ENCODE assay signal across 24 cellular contexts in genomic region chr19:10003271-10003670, GRCh38. TPM values are rescaled to one million over a fixed set of nuclear protein-coding genes. Genes with fewer than 3 reads are reported as not detected.
DNase-seq lines count a peak whose midpoint lies in the region; ATAC-seq and TF ChIP-seq lines count a peak whose summit lies in the region.
"Had no signal": no experiment of that assay in that cellular context is flagged by ENCODE, and none has a peak within 500 bp of the region (broad histone marks: within the 10 kb centered on the region; RNA-seq: fewer than 3 reads in every experiment).

No MANE protein-coding gene starts in this region.

- H3K4me1 Mint-ChIP-seq in Calu3 (ENCODE audit: low read depth, unreplicated experiment) = peaks cover 3% of the 10 kb centered on the region
- peaks cover 49% of the 10 kb centered on the region for H3K4me1 Mint-ChIP-seq in activated T-helper 17 cell treated with anti-CD3 and anti-CD28 coated beads, Interleukin-2, amount 50 U/mL, for 72 hours

- H3K4me1 ChIP-seq in HEK293 (ENCODE audit: control insufficient read depth, insufficient read depth, low read length) = no peaks in the 10 kb centered on the region
- no peaks in the 10 kb centered on the region for H3K4me1 ChIP-seq in gastrocnemius medialis
- H3K4me1 ChIP-seq: Caco-2 had no signal

- H3K27ac ChIP-seq in HEK293 (ENCODE audit: extremely low read depth, low read depth, low read length) = no peak overlapping the region
- peak overlapping the region in 3 of 4 donors; percentile 27 to 60 (median 30) for H3K27ac ChIP-seq in gastrocnemius medialis
- H3K27ac ChIP-seq: HL-60, KMS-11, SJSA1 had no signal

- no peak for TF ChIP-seq POLR2A in gastrocnemius medialis (IDR thresholded peaks at IDR 0.05)

- H3K9me3 ChIP-seq in HEK293 (ENCODE audit: control insufficient read depth, insufficient read depth, low read depth, low read length) = no peaks in the 10 kb centered on the region
- no peaks in the 10 kb centered on the region for H3K9me3 ChIP-seq in gastrocnemius medialis
- H3K9me3 ChIP-seq: Caco-2, SJSA1 had no signal

- H3K9me3 Mint-ChIP-seq in Calu3 (ENCODE audit: low read depth, unreplicated experiment) = no peaks in the 10 kb centered on the region
- no peaks in the 10 kb centered on the region for H3K9me3 Mint-ChIP-seq in activated T-helper 17 cell treated with anti-CD3 and anti-CD28 coated beads, Interleukin-2, amount 50 U/mL, for 72 hours
- H3K9me3 Mint-ChIP-seq: CD4-positive, alpha-beta T cell had no signal

- no peak overlapping the region for H3K4me3 ChIP-seq in HEK293 (ENCODE audit: low read depth, low read length)
- H3K4me3 ChIP-seq in gastrocnemius medialis = no peak overlapping the region
- H3K4me3 ChIP-seq: SJSA1 had no signal

- H3K27ac Mint-ChIP-seq in Calu3 (ENCODE audit: unreplicated experiment) = peak overlapping the region; percentile 49
- H3K27ac Mint-ChIP-seq in activated T-helper 17 cell treated with anti-CD3 and anti-CD28 coated beads, Interleukin-2, amount 50 U/mL, for 72 hours = no peak overlapping the region
- H3K27ac Mint-ChIP-seq: CD4-positive, alpha-beta T cell had no signal

- H3K36me3 ChIP-seq in HEK293 (ENCODE audit: control insufficient read depth in 2 of 2, insufficient read depth in 1 of 2, low read length in 2 of 2) (no peaks in the 10 kb centered on the region), gastrocnemius medialis (no peaks in the 10 kb centered on the region)
- H3K36me3 ChIP-seq: SJSA1 had no signal

- in situ Hi-C loops in gastrocnemius medialis (cut with MboI; ENCODE audit: low sequenced_read_pairs in 4 of 4) = loop anchor here in 1 of 4 donors (10.0 kb wide), 1 partner anchor 58 kb away; no protein-coding TSS in a partner anchor

- no TSS peak for BruUV-seq in Calu3 (replicated peaks; lab: Mats Ljungman, UMichigan)

- CTCF ChIA-PET in Calu3 (lab: Charles Lee) (no interaction called here), HEK293 (lab: Yijun Ruan, JAX) (interaction anchor here (1.1 kb wide), 1 partner anchor 24 kb away, joined by 8 read pairs; no protein-coding TSS in a partner anchor)

- H3K4me3 Mint-ChIP-seq in Calu3 (ENCODE audit: low read depth, unreplicated experiment) = no peak overlapping the region
- H3K4me3 Mint-ChIP-seq in activated T-helper 17 cell treated with anti-CD3 and anti-CD28 coated beads, Interleukin-2, amount 50 U/mL, for 72 hours = peak overlapping the region; percentile 76
- H3K4me3 Mint-ChIP-seq: CD4-positive, alpha-beta T cell had no signal

- POLR2A ChIA-PET in HEK293 (lab: Yijun Ruan, JAX) = no interaction called here

- intact Hi-C loops in Calu3 (cut with micrococcal nuclease; ENCODE audit: unreplicated experiment) = no loop called here
- intact Hi-C loops in gastrocnemius medialis (cut with DNase I; ENCODE audit: low total_unique reads) = no loop called here

- DNase-seq in Calu3 (no peak), gastrocnemius medialis (no peak), T-helper 9 cell (no peak), NCI-H1048 (lab: John Stamatoyannopoulos, UW) (no peak)
- DNase-seq: Caco-2; CD4-positive, alpha-beta T cell; NCI-H1105 treated with DMSO at 0.1 percent for 48 hours; NCI-H2029 treated with DMSO at 0.1 percent for 48 hours; NCI-H2171; NCI-H345; NCI-H524 treated with DMSO at 0.1 percent for 48 hours; NCI-H82; OCI-M1; SW 1271 had no signal

- no peak for ATAC-seq in activated T-helper 17 cell treated with anti-CD3 and anti-CD28 coated beads, Interleukin-2, amount 50 U/mL, for 72 hours (replicated peaks)
- ATAC-seq in gastrocnemius medialis = no peak
- ATAC-seq in HG03280 (IDR thresholded peaks at IDR 0.05; ENCODE audit: unreplicated experiment) = no peak
- ATAC-seq: Right ventricle myocardium inferior had no signal

- peaks cover 5% of the 10 kb centered on the region for H3K36me3 Mint-ChIP-seq in Calu3 (ENCODE audit: insufficient read depth, unreplicated experiment)
- H3K36me3 Mint-ChIP-seq in activated T-helper 17 cell treated with anti-CD3 and anti-CD28 coated beads, Interleukin-2, amount 50 U/mL, for 72 hours (ENCODE audit: low read depth) = peaks cover 72% of the 10 kb centered on the region

- peaks cover 61% of the 10 kb centered on the region for H3K27me3 Mint-ChIP-seq in Calu3 (ENCODE audit: unreplicated experiment)
- no peaks in the 10 kb centered on the region for H3K27me3 Mint-ChIP-seq in activated T-helper 17 cell treated with anti-CD3 and anti-CD28 coated beads, Interleukin-2, amount 50 U/mL, for 72 hours

- TF ChIP-seq CTCF in Calu3 (IDR thresholded peaks at IDR 0.05; ENCODE audit: unreplicated experiment) = no peak
- no peak for TF ChIP-seq CTCF in HEK293 (tag by site-specific recombination; IDR thresholded peaks at IDR 0.05)
- TF ChIP-seq CTCF in gastrocnemius medialis (IDR thresholded peaks at IDR 0.05 in 4 of 5, conservative IDR thresholded peaks at IDR 0.05 in 1 of 5) = no peak

- H3K27me3 ChIP-seq in gastrocnemius medialis = peaks cover 6 to 8% (median 8%) of the 10 kb centered on the region in 3 donors
- H3K27me3 ChIP-seq: SJSA1 had no signal

TF ChIP-seq in HEK293, 187 proteins besides CTCF, POLR2A, EP300 and RAD21:
- no peak for TF ChIP-seq TCF7L2 (IDR thresholded peaks at IDR 0.05; ENCODE audit: borderline replicate concordance, low read depth, low read length)
- peak; percentile 47; the same call in 1 of the 2 replicates for TF ChIP-seq ZNF518A (tag by site-specific recombination; conservative IDR thresholded peaks at IDR 0.05; ENCODE audit: low read depth)
- peak; percentile 79 for TF ChIP-seq ZBTB17 (tag by site-specific recombination; IDR thresholded peaks at IDR 0.05)
- no peak for TF ChIP-seq ZNF791 (tag by site-specific recombination; IDR thresholded peaks at IDR 0.05)

RNA-seq across cellular contexts. Expression of gene COL5A3, which starts 7.0 kb away (rescaled TPM):
- 0.26 and 0.49 TPM in 2 replicates for total RNA-seq in Calu3 (2022)
- total RNA-seq in activated T-helper 17 cell treated with anti-CD3 and anti-CD28 coated beads, Interleukin-2, amount 50 U/mL, for 72 hours = 10 to 100 TPM in 1 of 2 donors, 1 to 10 TPM in 1; 6.1 to 32.1 TPM
- total RNA-seq in gastrocnemius medialis = 1 to 10 TPM; 5.7 to 9.8 (median 6.6) TPM
- total RNA-seq: Caco-2, H4, HT1080 had no signal

RNA-seq across cellular contexts. Expression of gene RDH8, which starts 10.0 kb away (rescaled TPM):
- total RNA-seq in Calu3 (2022) (not detected in 2 replicates), gastrocnemius medialis (not detected)
- total RNA-seq in activated T-helper 17 cell treated with anti-CD3 and anti-CD28 coated beads, Interleukin-2, amount 50 U/mL, for 72 hours = under 1 TPM in 1 of 2 donors, not detected in 1; 0.26 TPM
- total RNA-seq: Caco-2; CD4-positive, alpha-beta T cell; Daoy; H4; HT1080; Right ventricle myocardium inferior; SJSA1 had no signal
